In genomic region chr10:18214692-18215563, GRCh38 we compare ENCODE assay signal across 9 cellular contexts.
DNase-seq lines count a peak whose midpoint lies in the region; ATAC-seq and TF ChIP-seq lines count a peak whose summit lies in the region.
"Had no signal": no experiment of that assay in that cellular context is flagged by ENCODE, and none has a peak within 500 bp of the region (broad histone marks: within the 10 kb centered on the region; RNA-seq: fewer than 3 reads in every experiment).

No MANE protein-coding gene starts in this region.

- H3K9me3 Mint-ChIP-seq in CD14-positive monocyte = no peaks in the 10 kb centered on the region
- no peaks in the 10 kb centered on the region for H3K9me3 Mint-ChIP-seq in brain
- H3K9me3 Mint-ChIP-seq in stimulated activated effector memory CD8-positive, alpha-beta T cell treated with anti-CD3 and anti-CD28 coated beads, Interleukin-12 subunit alpha, Interleukin-12 subunit beta, amount 100 ng/mL, for 72 hours = no peaks in the 10 kb centered on the region

- no peak overlapping the region for H3K4me3 ChIP-seq in NB4 (ENCODE audit: low read depth, low read length)

- ATAC-seq in GM18867 (IDR thresholded peaks at IDR 0.05; ENCODE audit: unreplicated experiment) = peak; percentile 70
- no peak for ATAC-seq in stimulated activated effector memory CD8-positive, alpha-beta T cell treated with anti-CD3 and anti-CD28 coated beads, Interleukin-12 subunit alpha, Interleukin-12 subunit beta, amount 100 ng/mL, for 72 hours

- intact Hi-C loops in CD14-positive monocyte (cut with micrococcal nuclease) = no loop called here

- H3K36me3 Mint-ChIP-seq in CD14-positive monocyte (no peaks in the 10 kb centered on the region), brain (no peaks in the 10 kb centered on the region)
- no peaks in the 10 kb centered on the region for H3K36me3 Mint-ChIP-seq in stimulated activated effector memory CD8-positive, alpha-beta T cell treated with anti-CD3 and anti-CD28 coated beads, Interleukin-12 subunit alpha, Interleukin-12 subunit beta, amount 100 ng/mL, for 72 hours

- no peak overlapping the region for H3K27ac ChIP-seq in substantia nigra (ENCODE audit: low read depth, low read length, poor library complexity, severe bottlenecking)
- H3K27ac ChIP-seq: neutrophil had no signal

- H3K27ac Mint-ChIP-seq in CD14-positive monocyte = no peak overlapping the region
- peak overlapping the region in 3 of 5 experiments; percentile 9 to 73 (median 52) for H3K27ac Mint-ChIP-seq in brain
- H3K27ac Mint-ChIP-seq in stimulated activated effector memory CD8-positive, alpha-beta T cell treated with anti-CD3 and anti-CD28 coated beads, Interleukin-12 subunit alpha, Interleukin-12 subunit beta, amount 100 ng/mL, for 72 hours = no peak overlapping the region

- H3K27me3 Mint-ChIP-seq in CD14-positive monocyte (ENCODE audit: low read depth in 3 of 3) (peaks cover 0 to 5% (median 2%) of the 10 kb centered on the region in 3 donors), brain (peaks cover 2% of the 10 kb centered on the region)

- H3K4me3 Mint-ChIP-seq in CD14-positive monocyte (no peak overlapping the region), brain (no peak overlapping the region)
- no peak overlapping the region for H3K4me3 Mint-ChIP-seq in stimulated activated effector memory CD8-positive, alpha-beta T cell treated with anti-CD3 and anti-CD28 coated beads, Interleukin-12 subunit alpha, Interleukin-12 subunit beta, amount 100 ng/mL, for 72 hours

- H3K4me1 Mint-ChIP-seq in CD14-positive monocyte = peaks cover 11% of the 10 kb centered on the region
- peaks cover 15% of the 10 kb centered on the region for H3K4me1 Mint-ChIP-seq in brain
- no peaks in the 10 kb centered on the region for H3K4me1 Mint-ChIP-seq in stimulated activated effector memory CD8-positive, alpha-beta T cell treated with anti-CD3 and anti-CD28 coated beads, Interleukin-12 subunit alpha, Interleukin-12 subunit beta, amount 100 ng/mL, for 72 hours

- TF ChIP-seq CTCF in CD14-positive monocyte (IDR thresholded peaks at IDR 0.05) (peak; percentile 80), NB4 (IDR thresholded peaks at IDR 0.05; ENCODE audit: low read depth, low read length) (peak; percentile 57), brain (conservative IDR thresholded peaks at IDR 0.05) (peak; percentile 83 to 91)

- no peak for TF ChIP-seq POLR2A in NB4 (IDR thresholded peaks at IDR 0.05; ENCODE audit: extremely low read depth, insufficient read length)

- DNase-seq in CD14-positive monocyte (ENCODE audit: low spot score) = no peak
- DNase-seq in NB4 (ENCODE audit: low read depth) = peak; percentile 37
- peak; percentile 75 for DNase-seq in iris pigment epithelial cell (ENCODE audit: low read depth)
- peak in 26 of 49 donors; percentile 2 to 55 (median 16) for DNase-seq in substantia nigra (lab: John Stamatoyannopoulos, UW)
- no peak for DNase-seq in SHP77 treated with DMSO at 0.1 percent for 48 hours (lab: John Stamatoyannopoulos, UW)
- no peak for DNase-seq in stimulated activated effector memory CD8-positive, alpha-beta T cell treated with anti-CD3 and anti-CD28 coated beads, Interleukin-12 subunit alpha, Interleukin-12 subunit beta, amount 100 ng/mL, for 72 hours (ENCODE audit: low spot score in 2 of 2)

Comparison
In these comparisons a context has a peak if more than half of its experiments do, and no peak if none do; other contexts are left out.
1. DNase-seq: peak in NB4 (single experiment), iris pigment epithelial cell (single experiment) and substantia nigra (26 of 49); none in CD14-positive monocyte (single experiment), SHP77 treated with DMSO at 0.1 percent for 48 hours (single experiment) and stimulated activated effector memory CD8-positive, alpha-beta T cell treated with anti-CD3 and anti-CD28 coated beads, Interleukin-12 subunit alpha, Interleukin-12 subunit beta, amount 100 ng/mL, for 72 hours (0 of 2).
2. H3K27ac Mint-ChIP-seq: peak in brain (3 of 5); none in CD14-positive monocyte (0 of 7) and stimulated activated effector memory CD8-positive, alpha-beta T cell treated with anti-CD3 and anti-CD28 coated beads, Interleukin-12 subunit alpha, Interleukin-12 subunit beta, amount 100 ng/mL, for 72 hours (single experiment).
3. Peak in every context shown above with its lines, with median percentiles within 50 percentile points of each other: CTCF ChIP-seq.